In genomic region chr1:229194096-229194495, GRCh38 we compare ENCODE assay signal across 16 cellular contexts.
DNase-seq lines count a peak whose midpoint lies in the region; ATAC-seq and TF ChIP-seq lines count a peak whose summit lies in the region.
"Had no signal": no experiment of that assay in that cellular context is flagged by ENCODE, and none has a peak within 500 bp of the region (broad histone marks: within the 10 kb centered on the region; RNA-seq: fewer than 3 reads in every experiment).

No MANE protein-coding gene starts in this region.

- no peak for TF ChIP-seq CTCF in GM13977 (IDR thresholded peaks at IDR 0.05; ENCODE audit: extremely low read depth, insufficient read depth, missing control alignments)

- DNase-seq in MV-4-11 (lab: John Stamatoyannopoulos, UW) (peak; percentile 17), GM13977 (ENCODE audit: low spot score) (no peak), left ventricle myocardium superior (no peak)
- DNase-seq in effector memory CD8-positive, alpha-beta T cell, result no peak
- no peak for DNase-seq in natural killer cell treated with Interleukin-12 subunit alpha and Interleukin-12 subunit beta and Interleukin-15 and Interleukin-18, amount 100 ng/mL, for 72 hours (ENCODE audit: low spot score)
- no peak for DNase-seq in activated CD8-positive, alpha-beta memory T cell treated with anti-CD3 and anti-CD28 coated beads, Interleukin-2, amount 10 ng/mL, durations not matched to agents 7 days and 5 days
- DNase-seq: C1 segment of cervical spinal cord; Caco-2; CD4-positive, CD25-positive, alpha-beta regulatory T cell; CD8-positive, alpha-beta T cell; DMS153; DND-41; H9; HFFc6 had no signal

- in situ Hi-C loops in GM13977 (cut with MboI; ENCODE audit: low pct_unique_long_range_greater_than_20kb, low sequenced_read_pairs, unreplicated experiment), result no loop called here

- no peaks in the 10 kb centered on the region for H3K9me3 Mint-ChIP-seq in effector memory CD8-positive, alpha-beta T cell
- H3K9me3 Mint-ChIP-seq in natural killer cell treated with Interleukin-12 subunit alpha and Interleukin-12 subunit beta and Interleukin-15 and Interleukin-18, amount 100 ng/mL, for 72 hours, result no peaks in the 10 kb centered on the region
- no peaks in the 10 kb centered on the region for H3K9me3 Mint-ChIP-seq in activated CD8-positive, alpha-beta memory T cell treated with anti-CD3 and anti-CD28 coated beads, Interleukin-2, amount 10 ng/mL, durations not matched to agents 7 days and 5 days (ENCODE audit: low read depth)
- H3K9me3 Mint-ChIP-seq: CD8-positive, alpha-beta T cell; GM23338; H9 had no signal

- no peak overlapping the region for H3K27ac Mint-ChIP-seq in effector memory CD8-positive, alpha-beta T cell
- no peak overlapping the region for H3K27ac Mint-ChIP-seq in natural killer cell treated with Interleukin-12 subunit alpha and Interleukin-12 subunit beta and Interleukin-15 and Interleukin-18, amount 100 ng/mL, for 72 hours
- no peak overlapping the region for H3K27ac Mint-ChIP-seq in activated CD8-positive, alpha-beta memory T cell treated with anti-CD3 and anti-CD28 coated beads, Interleukin-2, amount 10 ng/mL, durations not matched to agents 7 days and 5 days
- H3K27ac Mint-ChIP-seq: CD4-positive, CD25-positive, alpha-beta regulatory T cell; CD8-positive, alpha-beta T cell; GM23338; H9; HFFc6 had no signal

- ATAC-seq in effector memory CD8-positive, alpha-beta T cell (replicated peaks), result peak; percentile 44
- ATAC-seq in natural killer cell treated with Interleukin-12 subunit alpha and Interleukin-12 subunit beta and Interleukin-15 and Interleukin-18, amount 100 ng/mL, for 72 hours, result no peak
- no peak for ATAC-seq in left ventricle myocardium superior
- no peak for ATAC-seq in activated CD8-positive, alpha-beta memory T cell treated with anti-CD3 and anti-CD28 coated beads, Interleukin-2, amount 10 ng/mL, durations not matched to agents 7 days and 5 days
- ATAC-seq: CD8-positive, alpha-beta T cell; GM23338; HCT116 had no signal

- intact Hi-C loops in left ventricle myocardium superior (cut with micrococcal nuclease), result no loop called here

- peak overlapping the region; percentile 44 to 58 for H3K4me3 Mint-ChIP-seq in effector memory CD8-positive, alpha-beta T cell
- peak overlapping the region; percentile 52 for H3K4me3 Mint-ChIP-seq in natural killer cell treated with Interleukin-12 subunit alpha and Interleukin-12 subunit beta and Interleukin-15 and Interleukin-18, amount 100 ng/mL, for 72 hours
- H3K4me3 Mint-ChIP-seq in activated CD8-positive, alpha-beta memory T cell treated with anti-CD3 and anti-CD28 coated beads, Interleukin-2, amount 10 ng/mL, durations not matched to agents 7 days and 5 days, result no peak overlapping the region
- H3K4me3 Mint-ChIP-seq: CD4-positive, CD25-positive, alpha-beta regulatory T cell; CD8-positive, alpha-beta T cell; GM23338; H9; HFFc6 had no signal

- peaks cover 3% of the 10 kb centered on the region for H3K36me3 Mint-ChIP-seq in effector memory CD8-positive, alpha-beta T cell (ENCODE audit: insufficient read depth)
- no peaks in the 10 kb centered on the region for H3K36me3 Mint-ChIP-seq in natural killer cell treated with Interleukin-12 subunit alpha and Interleukin-12 subunit beta and Interleukin-15 and Interleukin-18, amount 100 ng/mL, for 72 hours
- no peaks in the 10 kb centered on the region for H3K36me3 Mint-ChIP-seq in activated CD8-positive, alpha-beta memory T cell treated with anti-CD3 and anti-CD28 coated beads, Interleukin-2, amount 10 ng/mL, durations not matched to agents 7 days and 5 days
- H3K36me3 Mint-ChIP-seq: CD4-positive, CD25-positive, alpha-beta regulatory T cell; CD8-positive, alpha-beta T cell had no signal

- CTCF ChIA-PET in activated CD8-positive, alpha-beta memory T cell treated with anti-CD3 and anti-CD28 coated beads, Interleukin-2, amount 10 ng/mL, durations not matched to agents 7 days and 5 days (lab: Charles Lee), result interaction anchor here (0.6 kb wide), 1 partner anchor 176 kb away, joined by 3 read pairs; no protein-coding TSS in a partner anchor

- H3K27me3 Mint-ChIP-seq in effector memory CD8-positive, alpha-beta T cell, result no peaks in the 10 kb centered on the region
- peaks cover 8 to 12% of the 10 kb centered on the region in 2 donors for H3K27me3 Mint-ChIP-seq in natural killer cell treated with Interleukin-12 subunit alpha and Interleukin-12 subunit beta and Interleukin-15 and Interleukin-18, amount 100 ng/mL, for 72 hours
- peaks cover 38% of the 10 kb centered on the region for H3K27me3 Mint-ChIP-seq in activated CD8-positive, alpha-beta memory T cell treated with anti-CD3 and anti-CD28 coated beads, Interleukin-2, amount 10 ng/mL, durations not matched to agents 7 days and 5 days

- H3K4me1 Mint-ChIP-seq in effector memory CD8-positive, alpha-beta T cell (ENCODE audit: low read depth in 2 of 2), result peaks cover 28 to 37% of the 10 kb centered on the region in 2 donors
- peaks cover 37 to 40% of the 10 kb centered on the region in 2 donors for H3K4me1 Mint-ChIP-seq in natural killer cell treated with Interleukin-12 subunit alpha and Interleukin-12 subunit beta and Interleukin-15 and Interleukin-18, amount 100 ng/mL, for 72 hours (ENCODE audit: low read depth in 2 of 2)
- peaks cover 14% of the 10 kb centered on the region for H3K4me1 Mint-ChIP-seq in activated CD8-positive, alpha-beta memory T cell treated with anti-CD3 and anti-CD28 coated beads, Interleukin-2, amount 10 ng/mL, durations not matched to agents 7 days and 5 days
